ENCODE assay signal across 28 cellular contexts in genomic region chr4:81343046-81343445, GRCh38.
"Had no signal": no experiment of that assay in that cellular context is flagged by ENCODE, and none has a peak within 500 bp of the region (broad histone marks: within the 10 kb centered on the region; RNA-seq: fewer than 3 reads in every experiment).

No MANE protein-coding gene starts in this region.

- H3K4me3 ChIP-seq: gastroesophageal sphincter, heart right ventricle, lung, right lobe of liver, thoracic aorta, tibial nerve, upper lobe of left lung had no signal

- H3K36me3 ChIP-seq: gastroesophageal sphincter, heart right ventricle, right lobe of liver, thoracic aorta, tibial nerve, upper lobe of left lung had no signal

- H3K4me1 ChIP-seq: foreskin keratinocyte, gastroesophageal sphincter, heart right ventricle, parathyroid adenoma, right lobe of liver, tibial nerve, upper lobe of left lung had no signal

- H3K4me1 Mint-ChIP-seq: immature natural killer cell; memory B cell; natural killer cell; stimulated activated naive B cell treated with anti-CD40 and anti-IgM and Interleukin-4, amounts not matched to agents 10 μg/mL and 1 μg/mL and 100 μg/mL, for 72 hours had no signal

- H3K27ac ChIP-seq: epithelial cell of prostate, foreskin keratinocyte, gastroesophageal sphincter, heart right ventricle, parathyroid adenoma, right lobe of liver, thoracic aorta, tibial nerve, upper lobe of left lung had no signal

- H3K27me3 ChIP-seq: gastroesophageal sphincter, heart right ventricle, right lobe of liver, tibial nerve, upper lobe of left lung had no signal

- H2AFZ ChIP-seq: parathyroid adenoma had no signal

- DNase-seq: cerebellar nuclear complex; effector CD8-positive, alpha-beta T cell; endodermal cell; foreskin keratinocyte; heart right ventricle; hypothalamus; immature natural killer cell; kidney; natural killer cell; occipital lobe; right lobe of liver; small intestine; stimulated activated CD4-positive, alpha-beta T cell treated with anti-CD3 and anti-CD28 coated beads, Interleukin-15, amount 100 ng/mL, for 24 hours; stimulated activated CD4-positive, alpha-beta T cell treated with anti-CD3 and anti-CD28 coated beads, Interleukin-2, amount 100 ng/mL, for 48 hours; stimulated activated naive B cell treated with anti-CD40 and anti-IgM and Interleukin-4, amounts not matched to agents 10 μg/mL and 1 μg/mL and 100 μg/mL, for 72 hours; upper lobe of left lung had no signal

- H3K27me3 Mint-ChIP-seq: progenitor cell of endocrine pancreas had no signal

- H3K9me3 ChIP-seq: gastroesophageal sphincter, heart right ventricle, right lobe of liver, thoracic aorta, tibial nerve, upper lobe of left lung had no signal

- H3K9me3 Mint-ChIP-seq: endodermal cell; memory B cell; natural killer cell; stimulated activated naive B cell treated with anti-CD40 and anti-IgM and Interleukin-4, amounts not matched to agents 10 μg/mL and 1 μg/mL and 100 μg/mL, for 72 hours; stimulated activated naive CD8-positive, alpha-beta T cell treated with anti-CD3 and anti-CD28 coated beads, Interleukin-15, Interleukin-2, amounts not matched to agents 100 ng/mL and 50 ng/mL, for 24 hours had no signal

- H3K27ac Mint-ChIP-seq: endodermal cell; immature natural killer cell; memory B cell; natural killer cell; progenitor cell of endocrine pancreas; stimulated activated naive B cell treated with anti-CD40 and anti-IgM and Interleukin-4, amounts not matched to agents 10 μg/mL and 1 μg/mL and 100 μg/mL, for 72 hours; stimulated activated naive CD8-positive, alpha-beta T cell treated with anti-CD3 and anti-CD28 coated beads, Interleukin-15, Interleukin-2, amounts not matched to agents 100 ng/mL and 50 ng/mL, for 24 hours had no signal

- H3K79me2 ChIP-seq: parathyroid adenoma had no signal

- H3K36me3 Mint-ChIP-seq: immature natural killer cell; natural killer cell; stimulated activated naive B cell treated with anti-CD40 and anti-IgM and Interleukin-4, amounts not matched to agents 10 μg/mL and 1 μg/mL and 100 μg/mL, for 72 hours had no signal

- ATAC-seq: esophagus mucosa; foreskin keratinocyte; gastroesophageal sphincter; heart right ventricle; left lobe of liver; natural killer cell; right lobe of liver; stimulated activated naive B cell treated with anti-CD40 and anti-IgM and Interleukin-4, amounts not matched to agents 10 μg/mL and 1 μg/mL and 100 μg/mL, for 72 hours had no signal

- H3K4me3 Mint-ChIP-seq: endodermal cell; immature natural killer cell; memory B cell; natural killer cell; stimulated activated naive B cell treated with anti-CD40 and anti-IgM and Interleukin-4, amounts not matched to agents 10 μg/mL and 1 μg/mL and 100 μg/mL, for 72 hours; stimulated activated naive CD8-positive, alpha-beta T cell treated with anti-CD3 and anti-CD28 coated beads, Interleukin-15, Interleukin-2, amounts not matched to agents 100 ng/mL and 50 ng/mL, for 24 hours had no signal

- FAIRE-seq: kidney, small intestine, urothelium cell line had no signal
